ENCODE assay signal across 11 cellular contexts in genomic region chr13:51643114-51643881, GRCh38. TPM values are rescaled to one million over a fixed set of nuclear protein-coding genes. Genes with fewer than 3 reads are reported as not detected.
DNase-seq lines count a peak whose midpoint lies in the region; ATAC-seq, FAIRE-seq and TF ChIP-seq lines count a peak whose summit lies in the region.
"Had no signal": no experiment of that assay in that cellular context is flagged by ENCODE, and none has a peak within 500 bp of the region (broad histone marks: within the 10 kb centered on the region; RNA-seq: fewer than 3 reads in every experiment).

No MANE protein-coding gene starts in this region.

- intact Hi-C loops in PC-9 (cut with micrococcal nuclease; ENCODE audit: unreplicated experiment) = loop anchor here (5.0 kb wide), 1 partner anchor 191 kb away; the partner anchor contains the start of gene INTS6
- intact Hi-C loops in endothelial cell of umbilical vein (cut with micrococcal nuclease) = loop anchor here (5.0 kb wide), 1 partner anchor 159 kb away; the partner anchor contains the start of gene DHRS12
- intact Hi-C loops in ascending aorta (cut with DNase I) = loop anchor here (5.0 kb wide), 1 partner anchor 89 kb away; no protein-coding TSS in a partner anchor
- intact Hi-C loops in Right ventricle myocardium inferior (cut with DNase I) = no loop called here

- H3K27ac ChIP-seq in GM23248 (peak overlapping the region; percentile 99), PC-9 (peak overlapping the region; percentile 91), endothelial cell of umbilical vein (ENCODE audit: insufficient read depth, low read depth, low read length) (peak overlapping the region; percentile 87), osteoblast (ENCODE audit: low read depth, low read length) (peak overlapping the region; percentile 98), ascending aorta (no peak overlapping the region)

- no peak for ATAC-seq in HG03135 (IDR thresholded peaks at IDR 0.05; ENCODE audit: unreplicated experiment)
- no peak for ATAC-seq in Right ventricle myocardium inferior

- no peak for TF ChIP-seq CTCF in PC-9 (conservative IDR thresholded peaks at IDR 0.05)
- TF ChIP-seq CTCF in endothelial cell of umbilical vein (IDR thresholded peaks at IDR 0.05; ENCODE audit: extremely low read depth in 1 of 2, insufficient read depth in 1 of 2, low read depth in 1 of 2, low read length in 2 of 2) = no peak
- TF ChIP-seq CTCF in osteoblast (IDR thresholded peaks at IDR 0.05; ENCODE audit: extremely low read depth, low read depth, low read length) = peak; percentile 6
- no peak for TF ChIP-seq CTCF in ascending aorta (IDR thresholded peaks at IDR 0.05)

- H3K9me2 ChIP-seq in GM23248 (ENCODE audit: insufficient read depth) (no peaks in the 10 kb centered on the region), PC-9 (ENCODE audit: insufficient read depth) (no peaks in the 10 kb centered on the region)

- POLR2A ChIA-PET in PC-9 (lab: Charles Lee; ENCODE audit: unreplicated experiment) = interaction anchor here (2.4 kb wide), 1 partner anchor 190 kb away, joined by 17 read pairs; the partner anchor contains the start of gene INTS6
- POLR2A ChIA-PET in endothelial cell of umbilical vein (lab: Charles Lee) = interaction anchor here (1.0 kb wide), 1 partner anchor 190 kb away, joined by 3 read pairs; no protein-coding TSS in a partner anchor

- H3K4me1 ChIP-seq in GM23248 (ENCODE audit: insufficient read depth) (peaks cover 67% of the 10 kb centered on the region), PC-9 (replicated peaks; ENCODE audit: insufficient read depth) (peaks cover 47% of the 10 kb centered on the region), endothelial cell of umbilical vein (ENCODE audit: control insufficient read depth, extremely low read depth, insufficient read depth, low read length) (peaks cover 28% of the 10 kb centered on the region), osteoblast (ENCODE audit: insufficient read depth, low read length) (peaks cover 52% of the 10 kb centered on the region), ascending aorta (peaks cover 0 to 34% of the 10 kb centered on the region in 2 donors)

- H3F3A ChIP-seq in GM23248 (ENCODE audit: insufficient read depth) (peaks cover 55% of the 10 kb centered on the region), PC-9 (ENCODE audit: insufficient read depth, low read depth) (peaks cover 39% of the 10 kb centered on the region)

- CTCF ChIA-PET in PC-9 (lab: Charles Lee) (no interaction called here), endothelial cell of umbilical vein (lab: Charles Lee) (interaction anchor here (1.0 kb wide), 1 partner anchor 58 kb away, joined by 3 read pairs; no protein-coding TSS in a partner anchor)

- no peaks in the 10 kb centered on the region for H3K27me3 ChIP-seq in GM23248 (replicated peaks; ENCODE audit: insufficient read depth)
- no peaks in the 10 kb centered on the region for H3K27me3 ChIP-seq in PC-9 (ENCODE audit: insufficient read depth, low read depth)
- no peaks in the 10 kb centered on the region for H3K27me3 ChIP-seq in endothelial cell of umbilical vein (ENCODE audit: control insufficient read depth in 2 of 2, insufficient read depth in 2 of 2, low read length in 2 of 2)
- H3K27me3 ChIP-seq in osteoblast (ENCODE audit: insufficient read depth, low read length) = no peaks in the 10 kb centered on the region
- H3K27me3 ChIP-seq in ascending aorta = no peaks in the 10 kb centered on the region

- H3K4me2 ChIP-seq in GM23248 (ENCODE audit: unreplicated experiment) (peak overlapping the region; percentile 91), PC-9 (peak overlapping the region; percentile 81), endothelial cell of umbilical vein (ENCODE audit: insufficient read depth, low read length) (peak overlapping the region; percentile 84), osteoblast (ENCODE audit: insufficient read depth, low read length) (peak overlapping the region; percentile 89)

- H4K20me1 ChIP-seq in GM23248 (ENCODE audit: insufficient read depth) (no peaks in the 10 kb centered on the region), PC-9 (ENCODE audit: insufficient read depth) (no peaks in the 10 kb centered on the region), endothelial cell of umbilical vein (replicated peaks; ENCODE audit: control insufficient read depth, extremely low read depth, insufficient read depth, low read length) (no peaks in the 10 kb centered on the region), osteoblast (ENCODE audit: insufficient read depth, low read length) (peaks cover 4% of the 10 kb centered on the region)

- no peak for TF ChIP-seq POLR2A in endothelial cell of umbilical vein (IDR thresholded peaks at IDR 0.05; ENCODE audit: low read depth, low read length)

- WGBS in GM23248 (ENCODE audit: low coverage in 1 of 2, low lambda C conversion rate in 2 of 2, missing lambda C conversion rate in 2 of 2), 2 experiments = 0 to 2% methylated on average over 3 of the region's 3 CpGs

- in situ Hi-C loops in GM23248 (cut with MboI) = no loop called here

- H3K9me3 ChIP-seq in GM23248 (ENCODE audit: low read depth) (no peaks in the 10 kb centered on the region), PC-9 (ENCODE audit: insufficient read depth, low read depth) (no peaks in the 10 kb centered on the region), endothelial cell of umbilical vein (replicated peaks; ENCODE audit: control insufficient read depth, insufficient read depth, low read length) (no peaks in the 10 kb centered on the region), osteoblast (ENCODE audit: low read depth, low read length) (no peaks in the 10 kb centered on the region), ascending aorta (no peaks in the 10 kb centered on the region)

- H3K9me1 ChIP-seq in endothelial cell of umbilical vein (replicated peaks; ENCODE audit: control insufficient read depth, extremely low read depth, insufficient read depth, low read length) = no peaks in the 10 kb centered on the region

- peak overlapping the region; percentile 83 for H3K9ac ChIP-seq in GM23248
- peak overlapping the region; percentile 53 for H3K9ac ChIP-seq in endothelial cell of umbilical vein (replicated peaks; ENCODE audit: extremely low read depth, insufficient read depth, low read length)

- H2AFZ ChIP-seq in GM23248 (no peak overlapping the region), PC-9 (no peak overlapping the region), endothelial cell of umbilical vein (ENCODE audit: low read depth, low read length) (no peak overlapping the region), osteoblast (ENCODE audit: low read length) (no peak overlapping the region)

- no peaks in the 10 kb centered on the region for H3K36me3 ChIP-seq in GM23248 (ENCODE audit: low read depth)
- H3K36me3 ChIP-seq in PC-9 (ENCODE audit: low read depth) = no peaks in the 10 kb centered on the region
- H3K36me3 ChIP-seq in endothelial cell of umbilical vein (ENCODE audit: control insufficient read depth in 2 of 2, extremely low read depth in 1 of 2, insufficient read depth in 2 of 2, low read length in 2 of 2) = no peaks in the 10 kb centered on the region
- H3K36me3 ChIP-seq in osteoblast (ENCODE audit: insufficient read depth, low read length) = no peaks in the 10 kb centered on the region
- H3K36me3 ChIP-seq in ascending aorta = no peaks in the 10 kb centered on the region

- peak overlapping the region; percentile 64 for H3K4me3 ChIP-seq in GM23248
- peak overlapping the region; percentile 23; the same call in 1 of the 2 replicates for H3K4me3 ChIP-seq in PC-9
- peak overlapping the region in 1 of 3 experiments; percentile 35 for H3K4me3 ChIP-seq in endothelial cell of umbilical vein (replicated peaks in 1 of 3; ENCODE audit: insufficient read depth in 1 of 3, low read depth in 1 of 3, low read length in 3 of 3)
- peak overlapping the region; percentile 54 for H3K4me3 ChIP-seq in osteoblast (ENCODE audit: insufficient read depth, low read length)
- no peak overlapping the region for H3K4me3 ChIP-seq in ascending aorta

- peak; percentile 64 for FAIRE-seq in endothelial cell of umbilical vein (lab: Jason Lieb, UNC)

- DNase-seq in GM23248 (peak; percentile 94), PC-9 (peak; percentile 41 to 70), endothelial cell of umbilical vein (ENCODE audit: low read depth, low spot score) (peak; percentile 62), osteoblast (ENCODE audit: insufficient read length, low spot score, missing footprints) (peak; percentile 75), ascending aorta (ENCODE audit: low spot score in 2 of 2) (no peak), anterior cingulate cortex (lab: John Stamatoyannopoulos, UW) (no peak), Right ventricle myocardium inferior (ENCODE audit: missing footprints) (no peak)
- DNase-seq: activated gamma-delta T cell, NCI-H2081, substantia nigra had no signal

- H3K79me2 ChIP-seq in GM23248 (ENCODE audit: insufficient read depth) = peaks cover 74% of the 10 kb centered on the region
- H3K79me2 ChIP-seq in PC-9 (ENCODE audit: low read depth) = peaks cover 22% of the 10 kb centered on the region
- no peaks in the 10 kb centered on the region for H3K79me2 ChIP-seq in endothelial cell of umbilical vein (ENCODE audit: control insufficient read depth, insufficient read depth, low read length)
- H3K79me2 ChIP-seq in osteoblast (ENCODE audit: insufficient read depth, low read length) = peaks cover 71% of the 10 kb centered on the region

- BruUV-seq in PC-9 (replicated peaks; lab: Mats Ljungman, UMichigan) = no TSS peak
- BruUV-seq in endothelial cell of umbilical vein (replicated peaks; lab: Mats Ljungman, UMichigan) = no TSS peak

- dilution Hi-C loops in endothelial cell of umbilical vein (cut with MboI; ENCODE audit: extremely low pct_ligation_motif_present, low sequenced_read_pairs) = no loop called here

TF ChIP-seq in endothelial cell of umbilical vein, 7 proteins besides CTCF, POLR2A, EP300 and RAD21 (continues in another document):
- TF ChIP-seq POLR2AphosphoS5 (IDR thresholded peaks at IDR 0.05; ENCODE audit: insufficient read depth, low read depth, low read length) (no peak), MYC (IDR thresholded peaks at IDR 0.05; ENCODE audit: low read depth, low read length) (no peak), FOS (IDR thresholded peaks at IDR 0.05; ENCODE audit: borderline replicate concordance, insufficient read depth, low read length) (peak; percentile 45)

RNA-seq across cellular contexts. Expression of gene WDFY2, which starts 59.0 kb away (rescaled TPM):
- total RNA-seq in GM23248 (2014; rRNA removed; shearing (Covaris generic)) = 6.9 and 17.1 TPM in 2 replicates
- 11.5 and 14.2 TPM in 2 replicates for polyA plus RNA-seq in GM23248 (2016; fragmentation: Nextera tagmentation; extraction: Ambion mirVana)
- 14.1 and 14.3 TPM in 2 replicates for total RNA-seq in PC-9 (2021)
- 5.5 TPM in 2 replicates for total RNA-seq in endothelial cell of umbilical vein
- 1.6 and 2.1 TPM in 2 replicates for polyA plus RNA-seq in endothelial cell of umbilical vein
- polyA plus RNA-seq in endothelial cell of umbilical vein (2011; cell fraction: cytosol; rRNA removed) = 1.0 TPM in 2 replicates
- polyA plus RNA-seq in endothelial cell of umbilical vein (2011; cell fraction: nucleus; rRNA removed) = 9.4 TPM in 2 replicates
- polyA plus RNA-seq in endothelial cell of umbilical vein (2012) = 2.9 and 3.6 TPM in 2 replicates
- polyA minus RNA-seq in endothelial cell of umbilical vein = 6.0 and 7.0 TPM in 2 replicates
- 4.2 TPM for polyA minus RNA-seq in endothelial cell of umbilical vein (2011; cell fraction: cytosol; rRNA and poly(A)+ RNA removed)
- polyA minus RNA-seq in endothelial cell of umbilical vein (2011; cell fraction: nucleus; rRNA and poly(A)+ RNA removed) = 13.6 and 16.5 TPM in 2 replicates
- 11.2 and 11.9 TPM in 2 replicates for total RNA-seq in osteoblast
- total RNA-seq in ascending aorta = 6.1 TPM
- 4.7 TPM for total RNA-seq in Right ventricle myocardium inferior

Comparison
In these comparisons a context has a peak if more than half of its experiments do, and no peak if none do; other contexts are left out.
1. DNase-seq: peak in GM23248 (single experiment), PC-9 (2 of 2), endothelial cell of umbilical vein (single experiment) and osteoblast (single experiment); none in ascending aorta (0 of 2), anterior cingulate cortex (0 of 58) and Right ventricle myocardium inferior (single experiment).
2. H3K27ac ChIP-seq: peak in GM23248 (single experiment), PC-9 (single experiment), endothelial cell of umbilical vein (single experiment) and osteoblast (single experiment); none in ascending aorta (0 of 2).
3. H3K4me3 ChIP-seq: peak in GM23248 (single experiment), PC-9 (single experiment) and osteoblast (single experiment); none in ascending aorta (0 of 2).
4. Peak in every context shown above with its lines, with median percentiles within 50 percentile points of each other: H3K4me2 ChIP-seq.